17 cellular contexts compared by ENCODE assay signal in genomic region chr20:44182135-44182765, GRCh38. TPM values are rescaled to one million over a fixed set of nuclear protein-coding genes. Genes with fewer than 3 reads are reported as not detected.
DNase-seq lines count a peak whose midpoint lies in the region; ATAC-seq and TF ChIP-seq lines count a peak whose summit lies in the region.
"Had no signal": no experiment of that assay in that cellular context is flagged by ENCODE, and none has a peak within 500 bp of the region (broad histone marks: within the 10 kb centered on the region; RNA-seq: fewer than 3 reads in every experiment).

No MANE protein-coding gene starts in this region.

- no peak overlapping the region for H2AK5ac ChIP-seq in mesendoderm (ENCODE audit: low read length)

- ATAC-seq in RWPE2 (ENCODE audit: low read depth) = no peak
- no peak for ATAC-seq in GM18502 (IDR thresholded peaks at IDR 0.05; ENCODE audit: poor library complexity, unreplicated experiment)
- ATAC-seq: foreskin keratinocyte had no signal

- H2BK15ac ChIP-seq in mesendoderm (replicated peaks; ENCODE audit: low read depth) = no peak overlapping the region

- DNase-seq in ELF-1 (ENCODE audit: low read depth, low spot score) = peak; percentile 79
- DNase-seq in RWPE2 (ENCODE audit: low spot score) = no peak
- peak; percentile 35 for DNase-seq in mesendoderm
- DNase-seq in activated CD4-positive, alpha-beta T cell treated with anti-CD3 and anti-CD28 coated beads, Interleukin-2, amount 50 U/mL, for 1 hour = no peak
- no peak for DNase-seq in GM03348 (ENCODE audit: low spot score)
- DNase-seq: activated CD4-positive, alpha-beta T cell treated with anti-CD3 and anti-CD28 coated beads, Interleukin-2, amount 10 ng/mL, durations not matched to agents 7 days and 5 days; CD8-positive, alpha-beta memory T cell; foreskin keratinocyte; HFFc6; NCI-H1694 treated with DMSO at 0.1 percent for 48 hours; testis had no signal

- peaks cover 2% of the 10 kb centered on the region for H3K79me2 ChIP-seq in mesendoderm (ENCODE audit: control insufficient read depth, insufficient read depth, low read length)

- TF ChIP-seq CTCF in RWPE2 (IDR thresholded peaks at IDR 0.05; ENCODE audit: poor library complexity, severe bottlenecking) = no peak

- no CpG with 5 or more reads among the region's 13 CpGs for WGBS in mesendoderm (ENCODE audit: extremely low coverage, insufficient coverage, low lambda C conversion rate)

- H3K9me3 ChIP-seq in RWPE2 (ENCODE audit: severe bottlenecking) (no peaks in the 10 kb centered on the region), skeletal muscle tissue (ENCODE audit: control insufficient read depth in 3 of 3, low read length in 3 of 3) (no peaks in the 10 kb centered on the region)
- H3K9me3 ChIP-seq: testis had no signal

- H3K9ac ChIP-seq in mesendoderm (ENCODE audit: low read length) (no peak overlapping the region), skeletal muscle tissue (ENCODE audit: low read depth in 1 of 3, low read length in 3 of 3) (peak overlapping the region; percentile 69 to 99 (median 96))

- H3K27ac ChIP-seq in RWPE2 (ENCODE audit: poor library complexity, severe bottlenecking) (peak overlapping the region; percentile 1), mesendoderm (ENCODE audit: low read depth, low read length) (no peak overlapping the region), skeletal muscle tissue (ENCODE audit: low read depth, low read length) (peak overlapping the region; percentile 98)
- H3K27ac ChIP-seq: dorsolateral prefrontal cortex, foreskin keratinocyte, HL-60, testis had no signal

- no peak overlapping the region for H3K23ac ChIP-seq in mesendoderm (ENCODE audit: low read length)

- H3K4me3 ChIP-seq in RWPE2 (ENCODE audit: severe bottlenecking) (no peak overlapping the region), mesendoderm (ENCODE audit: low read length) (no peak overlapping the region), skeletal muscle tissue (ENCODE audit: low read length in 3 of 3) (peak overlapping the region; percentile 76 to 92 (median 90))
- H3K4me3 ChIP-seq: testis had no signal

- H3K4me1 ChIP-seq in RWPE2 (ENCODE audit: insufficient read depth, poor library complexity, severe bottlenecking) (peaks cover 26% of the 10 kb centered on the region), mesendoderm (ENCODE audit: control insufficient read depth, low read depth, low read length) (peaks cover 8% of the 10 kb centered on the region), skeletal muscle tissue (ENCODE audit: control insufficient read depth in 3 of 3, insufficient read depth in 3 of 3, low read length in 3 of 3) (peaks cover 46 to 56% (median 56%) of the 10 kb centered on the region in 3 donors)
- H3K4me1 ChIP-seq: testis had no signal

- H3K27me3 ChIP-seq in RWPE2 (ENCODE audit: insufficient read depth, poor library complexity, severe bottlenecking) (no peaks in the 10 kb centered on the region), mesendoderm (ENCODE audit: insufficient read depth, low read length, poor library complexity) (no peaks in the 10 kb centered on the region), skeletal muscle tissue (ENCODE audit: control insufficient read depth in 3 of 3, insufficient read depth in 3 of 3, low read length in 3 of 3) (peaks cover 0 to 3% (median 0%) of the 10 kb centered on the region in 3 donors)
- H3K27me3 ChIP-seq: foreskin keratinocyte, testis had no signal

- H4K8ac ChIP-seq in mesendoderm (ENCODE audit: low read depth, low read length) = no peak overlapping the region

- peaks cover 18% of the 10 kb centered on the region for H3K36me3 ChIP-seq in RWPE2 (ENCODE audit: low read depth)
- no peaks in the 10 kb centered on the region for H3K36me3 ChIP-seq in mesendoderm (ENCODE audit: control insufficient read depth, insufficient read depth, low read length)
- peaks cover 6 to 10% (median 6%) of the 10 kb centered on the region in 3 donors for H3K36me3 ChIP-seq in skeletal muscle tissue (ENCODE audit: control insufficient read depth in 3 of 3, insufficient read depth in 3 of 3, low read length in 3 of 3)

- peaks cover 3% of the 10 kb centered on the region for H3K79me1 ChIP-seq in mesendoderm (ENCODE audit: low read length)

- no peak overlapping the region for H2BK120ac ChIP-seq in mesendoderm (ENCODE audit: low read depth, low read length)

- H4K5ac ChIP-seq in mesendoderm (ENCODE audit: low read length) = no peak overlapping the region

- H3K18ac ChIP-seq in mesendoderm (ENCODE audit: low read length) = no peak overlapping the region

- H2BK5ac ChIP-seq in mesendoderm (ENCODE audit: low read length) = no peak overlapping the region

- H3K4ac ChIP-seq in mesendoderm (ENCODE audit: low read depth, low read length) = no peak overlapping the region

- no peak overlapping the region for H3K56ac ChIP-seq in mesendoderm (ENCODE audit: low read length)

- no peak overlapping the region for H3K4me2 ChIP-seq in mesendoderm (ENCODE audit: low read length)

RNA-seq across cellular contexts. Expression of gene JPH2, which starts 4.7 kb away (rescaled TPM):
- 2.3 TPM for polyA plus RNA-seq in mesendoderm (2013, experiment 1 of 2)
- 2.3 TPM for polyA plus RNA-seq in mesendoderm (2013, experiment 2 of 2)
- 85.1 TPM for total RNA-seq in skeletal muscle tissue
- total RNA-seq: activated CD4-positive, alpha-beta T cell treated with anti-CD3 and anti-CD28 coated beads, Interleukin-2, amount 10 ng/mL, durations not matched to agents 7 days and 5 days; CD8-positive, alpha-beta memory T cell; OCI-LY7; T-helper 1 cell treated with Interleukin-12 subunit alpha and Interleukin-12 subunit beta and Interleukin-4 antibody, amounts not matched to agents 30 ng/mL and 1 ng/mL, for 36 hours had no signal
- polyA plus RNA-seq: CD8-positive, alpha-beta memory T cell had no signal

RNA-seq across cellular contexts. Expression of gene OSER1, which starts 28.3 kb away (rescaled TPM):
- 27.3 TPM for polyA plus RNA-seq in mesendoderm (2013, experiment 1 of 2)
- polyA plus RNA-seq in mesendoderm (2013, experiment 2 of 2) = 27.4 TPM
- 31.3 TPM for total RNA-seq in skeletal muscle tissue

Comparison
In these comparisons a context has a peak if more than half of its experiments do, and no peak if none do; other contexts are left out.
1. DNase-seq: peak in ELF-1 (single experiment) and mesendoderm (single experiment); none in RWPE2 (single experiment), activated CD4-positive, alpha-beta T cell treated with anti-CD3 and anti-CD28 coated beads, Interleukin-2, amount 50 U/mL, for 1 hour (single experiment) and GM03348 (single experiment).
2. H3K4me3 ChIP-seq: peak in skeletal muscle tissue (3 of 3); none in RWPE2 (single experiment) and mesendoderm (single experiment).